ENCODE assay signal across 27 cellular contexts in the genomic region with DNA sequence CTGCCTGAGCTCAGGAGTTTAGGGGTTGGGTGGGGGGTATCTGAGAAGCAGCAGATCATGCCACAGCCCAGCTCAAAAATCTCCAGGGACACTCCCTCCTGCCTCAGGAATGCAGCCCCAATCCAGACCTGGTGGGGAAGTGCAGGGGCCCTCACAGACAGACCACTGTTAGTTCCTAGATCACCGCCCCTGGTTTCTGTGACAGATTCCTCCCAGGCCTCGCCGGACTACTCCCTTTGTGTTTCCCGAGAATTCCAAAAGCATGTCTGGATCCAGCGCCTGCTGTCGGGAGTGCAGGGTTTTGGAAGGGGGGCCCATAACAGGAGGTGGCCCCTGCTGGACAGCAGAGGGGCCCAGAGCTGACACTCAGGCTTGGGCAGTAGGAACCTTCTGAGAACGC.
"Had no signal": no experiment of that assay in that cellular context is flagged by ENCODE, and none has a peak within 500 bp of the region (broad histone marks: within the 10 kb centered on the region; RNA-seq: fewer than 3 reads in every experiment).

No MANE protein-coding gene starts in this region.

- H3K9ac ChIP-seq: SK-N-SH had no signal

- H3K27me3 ChIP-seq: adrenal gland, MG63, SJCRH30 had no signal

- H3K27me3 Mint-ChIP-seq: activated naive CD8-positive, alpha-beta T cell treated with anti-CD3 and anti-CD28 coated beads, Interleukin-2, amount 10 ng/mL, durations not matched to agents 7 days and 5 days had no signal

- H3K4me3 ChIP-seq: adrenal gland, MG63, SJCRH30 had no signal

- ATAC-seq: activated CD8-positive, alpha-beta T cell treated with anti-CD3 and anti-CD28 coated beads, Interleukin-2, amount 10 ng/mL, durations not matched to agents 7 days and 5 days; Panc1; WTC11 had no signal

- H3K4me2 ChIP-seq: SK-N-SH had no signal

- H3K9me3 ChIP-seq: adrenal gland, MG63, SJCRH30, SK-N-SH had no signal

- H3K36me3 Mint-ChIP-seq: activated naive CD8-positive, alpha-beta T cell treated with anti-CD3 and anti-CD28 coated beads, Interleukin-2, amount 10 ng/mL, durations not matched to agents 7 days and 5 days; WTC11 had no signal

- H3K4me3 Mint-ChIP-seq: activated CD8-positive, alpha-beta T cell treated with anti-CD3 and anti-CD28 coated beads, Interleukin-2, amount 10 ng/mL, durations not matched to agents 7 days and 5 days; activated naive CD8-positive, alpha-beta T cell treated with anti-CD3 and anti-CD28 coated beads, Interleukin-2, amount 10 ng/mL, durations not matched to agents 7 days and 5 days; T-helper 1 cell treated with Interleukin-12 subunit alpha and Interleukin-12 subunit beta and Interleukin-4 antibody, amounts not matched to agents 30 μg/mL and 1 μg/mL, for 36 hours; WTC11 had no signal

- H3K36me3 ChIP-seq: adrenal gland, MG63, SJCRH30 had no signal

- DNase-seq: activated CD4-positive, alpha-beta T cell treated with anti-CD3 and anti-CD28 coated beads for 48 hours; activated CD4-positive, alpha-beta T cell treated with anti-CD3 and anti-CD28 coated beads, Interleukin-2, amount 50 U/mL, for 4 hours; activated CD4-positive, CD25-positive, alpha-beta regulatory T cell treated with anti-CD3 and anti-CD28 coated beads, Interleukin-2, amount 50 U/mL, for 72 hours; activated CD8-positive, alpha-beta memory T cell treated with anti-CD3 and anti-CD28 coated beads, Interleukin-2, amount 50 U/mL, for 48 hours; activated CD8-positive, alpha-beta T cell treated with anti-CD3 and anti-CD28 coated beads, Interleukin-2, amount 10 ng/mL, durations not matched to agents 7 days and 5 days; activated naive CD4-positive, alpha-beta T cell treated with anti-CD3 and anti-CD28 coated beads, Interleukin-2, amount 50 U/mL, for 16 hours; activated naive CD8-positive, alpha-beta T cell treated with anti-CD3 and anti-CD28 coated beads, Interleukin-2, amount 10 ng/mL, durations not matched to agents 7 days and 5 days; activated T-cell treated with anti-CD3 and anti-CD28 coated beads, Interleukin-2, amount 50 U/mL, for 1 hour; adrenal gland; anterior cingulate cortex; MG63; MV-4-11; NCI-H1092 treated with DMSO at 0.1 percent for 48 hours; NCI-H1436; NCI-H1694 treated with DMSO at 0.1 percent for 48 hours; NCI-H2029 treated with DMSO at 0.1 percent for 48 hours; NCI-H446; NCI-H524; NK-92 treated with Interleukin-12 subunit alpha and Interleukin-12 subunit beta, amount 100 ng/mL, for 24 hours; OCI-M1; Right ventricle myocardium superior; SJCRH30; SK-N-SH had no signal

- H3K4me1 Mint-ChIP-seq: WTC11 had no signal

- H3K27ac ChIP-seq: adrenal gland, RWPE1, SJCRH30 had no signal

- H3K27ac Mint-ChIP-seq: activated CD8-positive, alpha-beta T cell treated with anti-CD3 and anti-CD28 coated beads, Interleukin-2, amount 10 ng/mL, durations not matched to agents 7 days and 5 days; activated naive CD8-positive, alpha-beta T cell treated with anti-CD3 and anti-CD28 coated beads, Interleukin-2, amount 10 ng/mL, durations not matched to agents 7 days and 5 days; T-helper 1 cell treated with Interleukin-12 subunit alpha and Interleukin-12 subunit beta and Interleukin-4 antibody, amounts not matched to agents 30 μg/mL and 1 μg/mL, for 36 hours; WTC11 had no signal

- H3K9me3 Mint-ChIP-seq: activated naive CD8-positive, alpha-beta T cell treated with anti-CD3 and anti-CD28 coated beads, Interleukin-2, amount 10 ng/mL, durations not matched to agents 7 days and 5 days; T-helper 1 cell treated with Interleukin-12 subunit alpha and Interleukin-12 subunit beta and Interleukin-4 antibody, amounts not matched to agents 30 μg/mL and 1 μg/mL, for 36 hours; WTC11 had no signal

- H3K4me1 ChIP-seq: adrenal gland, SJCRH30 had no signal
